Comparison of ENCODE assay signal across 10 cellular contexts in genomic region chr15:40252141-40252437, GRCh38. TPM values are rescaled to one million over a fixed set of nuclear protein-coding genes. Genes with fewer than 3 reads are reported as not detected.
DNase-seq lines count a peak whose midpoint lies in the region; ATAC-seq and TF ChIP-seq lines count a peak whose summit lies in the region.
"Had no signal": no experiment of that assay in that cellular context is flagged by ENCODE, and none has a peak within 500 bp of the region (broad histone marks: within the 10 kb centered on the region; RNA-seq: fewer than 3 reads in every experiment).

No MANE protein-coding gene starts in this region.

- CTCF ChIA-PET in Panc1 (lab: Charles Lee): no interaction called here

- H3K36me3 ChIP-seq in BLaER1 treated with 17β-estradiol and CSF1 and Interleukin-3, amounts not matched to agents 10 nM and 100 nM: no peaks in the 10 kb centered on the region
- no peaks in the 10 kb centered on the region; the same call in 1 of the 2 replicates for H3K36me3 ChIP-seq in Panc1 (ENCODE audit: control insufficient read depth, insufficient read depth, low read length)
- no peaks in the 10 kb centered on the region for H3K36me3 ChIP-seq in ovary

- WGBS in ovary, 3 donors: 19 to 35% (median 33%) methylated on average over 14 to 27 of the region's 27 CpGs

- peak overlapping the region in 9 of 10 experiments; percentile 48 to 67 (median 57); a peak in 13 of 20 replicates for H3K4me3 ChIP-seq in BLaER1 treated with 17β-estradiol and CSF1 and Interleukin-3, amounts not matched to agents 10 nM and 100 nM
- peak overlapping the region; percentile 48 to 52 for H3K4me3 ChIP-seq in Panc1 (ENCODE audit: low read depth in 2 of 2, low read length in 2 of 2)
- peak overlapping the region; percentile 41 for H3K4me3 ChIP-seq in ovary

- in situ Hi-C loops in Panc1 (cut with HindIII; ENCODE audit: low pct_unique_long_range_greater_than_20kb, low sequenced_read_pairs): no loop called here

- H3K9me3 ChIP-seq in BLaER1 treated with 17β-estradiol and CSF1 and Interleukin-3, amounts not matched to agents 10 nM and 100 nM (replicated peaks in 1 of 11): no peaks in the 10 kb centered on the region
- H3K9me3 ChIP-seq in Panc1 (ENCODE audit: control insufficient read depth, insufficient read depth, low read depth, low read length) (no peaks in the 10 kb centered on the region), ovary (no peaks in the 10 kb centered on the region)

- intact Hi-C loops in Panc1 (cut with micrococcal nuclease; ENCODE audit: unreplicated experiment): no loop called here
- intact Hi-C loops in left cardiac atrium (cut with DNase I): no loop called here
- intact Hi-C loops in ovary (cut with DNase I): no loop called here

- DNase-seq in Panc1 (ENCODE audit: low read depth, low spot score): no peak
- no peak for DNase-seq in left cardiac atrium
- no peak for DNase-seq in ovary
- DNase-seq in NCI-H2107 (lab: John Stamatoyannopoulos, UW): no peak
- no peak for DNase-seq in RKO (ENCODE audit: low spot score)
- no peak for DNase-seq in HK-2 (ENCODE audit: unreplicated experiment)
- DNase-seq in SHP77 (lab: John Stamatoyannopoulos, UW): no peak
- DNase-seq: activated naive CD4-positive, alpha-beta T cell treated with anti-CD3 and anti-CD28 coated beads, Interleukin-2, amount 50 U/mL, for 16 hours had no signal

- POLR2A ChIA-PET in Panc1 (lab: Charles Lee): no interaction called here

- TF ChIP-seq CTCF in Panc1 (IDR thresholded peaks at IDR 0.05) (no peak), ovary (IDR thresholded peaks at IDR 0.05) (no peak)

- TF ChIP-seq EP300 in ovary (IDR thresholded peaks at IDR 0.05): no peak

- H3K4me2 ChIP-seq in BLaER1 treated with 17β-estradiol and CSF1 and Interleukin-3, amounts not matched to agents 10 nM and 100 nM: peak overlapping the region in 9 of 11 experiments; percentile 75 to 93 (median 89); a peak in 16 of 22 replicates

- H4K20me1 ChIP-seq in BLaER1 treated with 17β-estradiol and CSF1 and Interleukin-3, amounts not matched to agents 10 nM and 100 nM: peaks cover 0 to 15% (median 0%) of the 10 kb centered on the region in 11 experiments; a peak in 8 of 22 replicates

- peaks cover 51 to 64% (median 62%) of the 10 kb centered on the region in 11 experiments for H3K27me3 ChIP-seq in BLaER1 treated with 17β-estradiol and CSF1 and Interleukin-3, amounts not matched to agents 10 nM and 100 nM
- H3K27me3 ChIP-seq in Panc1 (ENCODE audit: control insufficient read depth, insufficient read depth, low read length): no peaks in the 10 kb centered on the region; the same call in 1 of the 2 replicates
- H3K27me3 ChIP-seq in ovary: no peaks in the 10 kb centered on the region

- H3K27ac ChIP-seq in BLaER1 treated with 17β-estradiol and CSF1 and Interleukin-3, amounts not matched to agents 10 nM and 100 nM: no peak overlapping the region
- H3K27ac ChIP-seq in Panc1 (ENCODE audit: low read length) (no peak overlapping the region), ovary (no peak overlapping the region)

- ATAC-seq in Panc1: no peak
- peak; percentile 3 to 20 for ATAC-seq in left cardiac atrium

- H3K9ac ChIP-seq in BLaER1 treated with 17β-estradiol and CSF1 and Interleukin-3, amounts not matched to agents 10 nM and 100 nM: no peak overlapping the region

- BruUV-seq in Panc1 (replicated peaks; lab: Mats Ljungman, UMichigan): no TSS peak

- no peak for TF ChIP-seq POLR2A in ovary (IDR thresholded peaks at IDR 0.05)

- H3K4me1 ChIP-seq in BLaER1 treated with 17β-estradiol and CSF1 and Interleukin-3, amounts not matched to agents 10 nM and 100 nM: peaks cover 5 to 31% (median 16%) of the 10 kb centered on the region in 10 experiments; a peak in 18 of 20 replicates
- H3K4me1 ChIP-seq in Panc1 (ENCODE audit: control insufficient read depth, insufficient read depth, low read length) (peaks cover 22% of the 10 kb centered on the region), ovary (ENCODE audit: insufficient read depth) (peaks cover 8% of the 10 kb centered on the region)

RNA-seq across cellular contexts. Expression of gene PAK6, which starts 13.2 kb away (rescaled TPM):
- total RNA-seq in Panc1 (2021; ENCODE audit: unreplicated experiment) (6.3 TPM), left cardiac atrium (10 to 100 TPM in 1 of 2 donors, 1 to 10 TPM in 1; 6.8 to 10.1 TPM), ovary (1 to 10 TPM in 6 of 7 donors, under 1 TPM in 1; 0.36 to 6.7 (median 1.6) TPM)
- polyA plus RNA-seq in Panc1 (2012; ENCODE audit: insufficient read length): 2.8 TPM
- under 1 TPM; 0.47 to 0.52 TPM for polyA plus RNA-seq in ovary
- total RNA-seq: CD4-positive, CD25-positive, alpha-beta regulatory T cell had no signal
- polyA plus RNA-seq: CD4-positive, CD25-positive, alpha-beta regulatory T cell had no signal

RNA-seq across cellular contexts. Expression of gene ANKRD63, which starts 30.8 kb away (rescaled TPM):
- 0.72 TPM for total RNA-seq in Panc1 (2021; ENCODE audit: unreplicated experiment)
- 0.19 TPM for polyA plus RNA-seq in Panc1 (2012; ENCODE audit: insufficient read length)
- under 1 TPM in 1 of 2 donors, not detected in 1; 0.65 TPM for total RNA-seq in left cardiac atrium
- under 1 TPM in 1 of 7 donors, not detected in 6; 0.27 TPM for total RNA-seq in ovary
- polyA plus RNA-seq in ovary: not detected
- polyA plus RNA-seq: CD4-positive, CD25-positive, alpha-beta regulatory T cell had no signal

RNA-seq across cellular contexts. Expression of gene PLCB2, which starts 55.6 kb away (rescaled TPM):
- total RNA-seq in Panc1 (2021; ENCODE audit: unreplicated experiment): 1.7 TPM
- 0.90 TPM for polyA plus RNA-seq in Panc1 (2012; ENCODE audit: insufficient read length)
- 10 to 100 TPM in 1 of 2 donors, 1 to 10 TPM in 1; 8.4 to 13.5 TPM for total RNA-seq in left cardiac atrium
- 10 to 100 TPM in 1 of 7 donors, 1 to 10 TPM in 6; 1.9 to 13.9 (median 6.0) TPM for total RNA-seq in ovary
- 1 to 10 TPM; 3.2 to 8.6 TPM for polyA plus RNA-seq in ovary
